ENCODE assay signal across 12 cellular contexts in the genomic region with DNA sequence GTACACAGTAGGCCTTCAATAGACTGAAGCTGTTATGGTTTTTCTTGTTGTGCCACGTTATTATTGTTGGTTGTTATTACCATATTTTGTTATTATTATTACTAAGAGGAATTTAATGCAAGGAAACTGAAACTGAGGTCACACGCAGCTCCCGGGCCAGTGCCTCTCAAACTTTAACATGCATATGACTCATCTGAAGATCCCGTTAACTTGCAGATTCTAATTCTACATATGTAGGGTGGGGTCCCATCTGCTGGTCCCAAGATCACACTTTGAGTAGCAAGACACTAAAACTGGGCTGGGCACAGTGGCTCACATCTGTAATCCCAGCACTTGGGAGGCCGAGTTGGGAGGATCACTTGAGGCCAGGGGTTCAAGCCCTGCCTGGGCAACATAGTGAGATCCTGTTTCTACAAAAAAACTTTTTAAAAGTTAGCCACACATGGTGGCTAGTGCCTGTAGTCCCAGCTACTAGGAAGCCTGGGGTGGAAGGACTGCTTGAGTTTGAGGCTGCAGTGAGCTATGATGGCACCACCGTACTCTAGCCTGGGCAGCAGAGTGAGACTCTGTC. TPM values are rescaled to one million over a fixed set of nuclear protein-coding genes. Genes with fewer than 3 reads are reported as not detected.
DNase-seq lines count a peak whose midpoint lies in the region; ATAC-seq and TF ChIP-seq lines count a peak whose summit lies in the region.
"Had no signal": no experiment of that assay in that cellular context is flagged by ENCODE, and none has a peak within 500 bp of the region (broad histone marks: within the 10 kb centered on the region; RNA-seq: fewer than 3 reads in every experiment).

No MANE protein-coding gene starts in this region.

- H3K27me3 ChIP-seq in liver (ENCODE audit: control insufficient read depth in 4 of 4, insufficient read depth in 4 of 4, low read length in 3 of 4) (no peaks in the 10 kb centered on the region), testis (no peaks in the 10 kb centered on the region)

- 35% methylated on average over 6 of the region's 6 CpGs for WGBS in liver
- 81 to 90% methylated on average over 6 of the region's 6 CpGs for WGBS in testis, 2 donors

- TF ChIP-seq CTCF in GM10266 (IDR thresholded peaks at IDR 0.05; ENCODE audit: control insufficient read depth, insufficient read depth, low read depth, missing control alignments) (no peak), liver (IDR thresholded peaks at IDR 0.05; ENCODE audit: low read depth, low read length, missing input control) (no peak), testis (IDR thresholded peaks at IDR 0.05) (no peak)

- H3K9me3 ChIP-seq in liver (ENCODE audit: control insufficient read depth in 4 of 4, low read length in 3 of 4) (no peaks in the 10 kb centered on the region), testis (no peaks in the 10 kb centered on the region)

- H3K4me1 ChIP-seq in liver (ENCODE audit: control insufficient read depth in 4 of 4, insufficient read depth in 4 of 4, low read length in 3 of 4) = peaks cover 4 to 15% (median 11%) of the 10 kb centered on the region in 4 donors
- H3K4me1 ChIP-seq in testis = peaks cover 5% of the 10 kb centered on the region

- H3K36me3 ChIP-seq in liver (ENCODE audit: control insufficient read depth in 4 of 4, insufficient read depth in 3 of 4, low read depth in 1 of 4, low read length in 3 of 4) = no peaks in the 10 kb centered on the region
- H3K36me3 ChIP-seq in testis (ENCODE audit: low read depth, missing control alignments) = no peaks in the 10 kb centered on the region

- DNase-seq in GM10266 (ENCODE audit: extremely low spot score) (peak; percentile 37), M059J (ENCODE audit: low read depth) (peak; percentile 76), AG08395 (ENCODE audit: low spot score) (no peak), testis (no peak), head of caudate nucleus (no peak)
- no peak for DNase-seq in activated CD4-positive, alpha-beta T cell treated with anti-CD3 and anti-CD28 coated beads for 4 hours
- DNase-seq: activated naive CD8-positive, alpha-beta T cell treated with anti-CD3 and anti-CD28 coated beads for 36 hours; effector CD8-positive, alpha-beta T cell; NCI-H1048 had no signal

- H3K27ac ChIP-seq in liver (ENCODE audit: low read depth in 1 of 2, low read length in 2 of 2) (peak overlapping the region; percentile 89 to 94), testis (peak overlapping the region in 1 of 2 donors; percentile 16)

- ATAC-seq in GM21529 (IDR thresholded peaks at IDR 0.05; ENCODE audit: unreplicated experiment) = peak; percentile 81

- intact Hi-C loops in testis (cut with DNase I; ENCODE audit: low total_unique reads) = no loop called here
- intact Hi-C loops in head of caudate nucleus (cut with DNase I) = no loop called here

- H3K4me3 ChIP-seq in liver (ENCODE audit: low read depth in 1 of 3, low read length in 3 of 3) (peak overlapping the region; percentile 56 to 66 (median 56)), testis (no peak overlapping the region)

- no peak for TF ChIP-seq RAD21 in liver (IDR thresholded peaks at IDR 0.05)

- TF ChIP-seq POLR2A in testis (IDR thresholded peaks at IDR 0.05) = no peak

- H3K9ac ChIP-seq in liver (ENCODE audit: low read depth in 1 of 2, low read length in 2 of 2) = peak overlapping the region; percentile 72 to 89

TF ChIP-seq in liver, 16 proteins besides CTCF, POLR2A, EP300 and RAD21:
- TF ChIP-seq, protein P1, sequence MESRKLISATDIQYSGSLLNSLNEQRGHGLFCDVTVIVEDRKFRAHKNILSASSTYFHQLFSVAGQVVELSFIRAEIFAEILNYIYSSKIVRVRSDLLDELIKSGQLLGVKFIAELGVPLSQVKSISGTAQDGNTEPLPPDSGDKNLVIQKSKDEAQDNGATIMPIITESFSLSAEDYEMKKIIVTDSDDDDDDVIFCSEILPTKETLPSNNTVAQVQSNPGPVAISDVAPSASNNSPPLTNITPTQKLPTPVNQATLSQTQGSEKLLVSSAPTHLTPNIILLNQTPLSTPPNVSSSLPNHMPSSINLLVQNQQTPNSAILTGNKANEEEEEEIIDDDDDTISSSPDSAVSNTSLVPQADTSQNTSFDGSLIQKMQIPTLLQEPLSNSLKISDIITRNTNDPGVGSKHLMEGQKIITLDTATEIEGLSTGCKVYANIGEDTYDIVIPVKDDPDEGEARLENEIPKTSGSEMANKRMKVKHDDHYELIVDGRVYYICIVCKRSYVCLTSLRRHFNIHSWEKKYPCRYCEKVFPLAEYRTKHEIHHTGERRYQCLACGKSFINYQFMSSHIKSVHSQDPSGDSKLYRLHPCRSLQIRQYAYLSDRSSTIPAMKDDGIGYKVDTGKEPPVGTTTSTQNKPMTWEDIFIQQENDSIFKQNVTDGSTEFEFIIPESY (IDR thresholded peaks at IDR 0.05) = no peak
- peak in 1 of 2 donors; percentile 53 for TF ChIP-seq JUND (IDR thresholded peaks at IDR 0.05)
TF ChIP-seq in liver: peak in this region for 1.

RNA-seq across cellular contexts. Expression of gene ACSM5, which starts 0.9 kb away (rescaled TPM):
- 14.4 and 29.6 TPM in 2 replicates for total RNA-seq in M059J (2014; rRNA removed; shearing (Covaris generic))
- total RNA-seq in liver (100 to 1,000 TPM in 1 of 2 donors, 1 to 10 TPM in 1; 4.2 to 198 TPM), testis (1 to 10 TPM; 5.3 to 5.6 TPM)
- polyA plus RNA-seq in liver (100 to 1,000 TPM; 114 to 240 TPM), testis (ENCODE audit: insufficient read depth, low read depth, low replicate concordance) (2.4 TPM)
- total RNA-seq: activated naive CD8-positive, alpha-beta T cell treated with anti-CD3 and anti-CD28 coated beads for 36 hours had no signal
- polyA plus RNA-seq: neural cell had no signal

RNA-seq across cellular contexts. Expression of gene PDILT, which starts 5.7 kb away (rescaled TPM):
- not detected in 2 replicates for total RNA-seq in M059J (2014; rRNA removed; shearing (Covaris generic))
- total RNA-seq in liver (not detected), testis (10 to 100 TPM in 1 of 2 donors, 1 to 10 TPM in 1; 5.8 to 10.1 TPM)
- polyA plus RNA-seq in liver (not detected), testis (ENCODE audit: insufficient read depth, low read depth, low replicate concordance) (26.8 TPM)
- total RNA-seq: activated naive CD8-positive, alpha-beta T cell treated with anti-CD3 and anti-CD28 coated beads for 36 hours had no signal
- polyA plus RNA-seq: neural cell had no signal

RNA-seq across cellular contexts. Expression of gene ACSM2A, which starts 41.1 kb away (rescaled TPM):
- not detected in 2 replicates for total RNA-seq in M059J (2014; rRNA removed; shearing (Covaris generic))
- total RNA-seq in liver = 1,000 to 10,000 TPM in 1 of 2 donors, 10 to 100 TPM in 1; 30.1 to 1,049 TPM
- 100 to 1,000 TPM; 177 to 607 TPM for polyA plus RNA-seq in liver
- total RNA-seq in testis = under 1 TPM in 1 of 2 donors, not detected in 1; 0.12 TPM
- polyA plus RNA-seq in testis (ENCODE audit: insufficient read depth, low read depth, low replicate concordance) = 0.28 TPM
- total RNA-seq: activated naive CD8-positive, alpha-beta T cell treated with anti-CD3 and anti-CD28 coated beads for 36 hours had no signal
- polyA plus RNA-seq: neural cell had no signal

RNA-seq across cellular contexts. Expression of gene UMOD, which starts 57.7 kb away (rescaled TPM):
- total RNA-seq in M059J (2014; rRNA removed; shearing (Covaris generic)) = not detected in 2 replicates
- not detected for total RNA-seq in liver
- polyA plus RNA-seq in liver = not detected
- total RNA-seq in testis = 1 to 10 TPM in 1 of 2 donors, under 1 TPM in 1; 0.43 to 3.8 TPM
- polyA plus RNA-seq in testis (ENCODE audit: insufficient read depth, low read depth, low replicate concordance) = 0.99 TPM
- total RNA-seq: activated naive CD8-positive, alpha-beta T cell treated with anti-CD3 and anti-CD28 coated beads for 36 hours had no signal
- polyA plus RNA-seq: neural cell had no signal

Comparison
In these comparisons a context has a peak if more than half of its experiments do, and no peak if none do; other contexts are left out.
1. DNase-seq: peak in GM10266 (single experiment) and M059J (single experiment); none in AG08395 (single experiment), testis (single experiment), head of caudate nucleus (0 of 42) and activated CD4-positive, alpha-beta T cell treated with anti-CD3 and anti-CD28 coated beads for 4 hours (0 of 2).
2. H3K4me3 ChIP-seq: peak in liver (3 of 3); none in testis (0 of 2).
3. RNA of gene ACSM2A, which starts 41.1 kb away (total RNA-seq): 30.1 to 1,049 TPM in liver; 0.12 TPM in testis and not detected in M059J; every median in the first group is over 10 times any median in the second.